15 cellular contexts compared by ENCODE assay signal in the genomic region with DNA sequence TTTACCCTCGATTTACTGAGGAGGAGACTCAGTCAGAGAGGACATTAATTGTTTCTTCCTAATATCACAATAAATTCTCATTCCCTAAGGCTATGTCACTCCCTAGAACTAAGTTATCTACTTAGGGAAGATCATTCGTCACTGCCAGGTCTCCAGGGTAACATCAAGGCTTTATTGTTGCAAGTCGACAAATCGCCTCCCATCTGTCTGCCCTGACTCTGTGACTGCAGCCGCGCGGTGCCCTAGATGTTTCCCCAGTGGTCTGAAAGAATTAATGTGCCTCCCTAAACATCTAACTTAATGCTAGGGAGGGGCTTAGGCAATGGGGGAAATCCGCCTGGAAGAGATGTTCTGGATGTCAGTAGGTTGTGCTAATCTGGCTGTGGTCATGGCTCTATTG.
DNase-seq lines count a peak whose midpoint lies in the region; ATAC-seq and TF ChIP-seq lines count a peak whose summit lies in the region.
"Had no signal": no experiment of that assay in that cellular context is flagged by ENCODE, and none has a peak within 500 bp of the region (broad histone marks: within the 10 kb centered on the region; RNA-seq: fewer than 3 reads in every experiment).

No MANE protein-coding gene starts in this region.

- no peaks in the 10 kb centered on the region for H3K9me3 Mint-ChIP-seq in endodermal cell
- peaks cover 3% of the 10 kb centered on the region for H3K9me3 Mint-ChIP-seq in stimulated activated memory B cell treated with anti-CD40 and anti-IgM and Interleukin-4, amounts not matched to agents 10 μg/mL and 1 μg/mL and 100 μg/mL, for 72 hours
- H3K9me3 Mint-ChIP-seq: CD4-positive, alpha-beta T cell had no signal

- H3K9me3 ChIP-seq in endodermal cell (ENCODE audit: control insufficient read depth, low read length), result no peaks in the 10 kb centered on the region

- H3K27ac ChIP-seq in endodermal cell (ENCODE audit: low read depth, low read length) (peak overlapping the region; percentile 13), dorsolateral prefrontal cortex (no peak overlapping the region)
- H3K27ac ChIP-seq: BLaER1 treated with 17β-estradiol and CSF1 and Interleukin-3, amounts not matched to agents 10 nM and 100 nM had no signal

- TF ChIP-seq CTCF in endodermal cell (conservative IDR thresholded peaks at IDR 0.05), result no peak
- no peak for TF ChIP-seq CTCF in dorsolateral prefrontal cortex (IDR thresholded peaks at IDR 0.05 in 54 of 56, conservative IDR thresholded peaks at IDR 0.05 in 2 of 56; ENCODE audit: low read depth in 1 of 56, partially characterized antibody in 56 of 56)

- ATAC-seq in stimulated activated memory B cell treated with anti-CD40 and anti-IgM and Interleukin-4, amounts not matched to agents 10 μg/mL and 1 μg/mL and 100 μg/mL, for 72 hours, result peak; percentile 7

- peaks cover 4% of the 10 kb centered on the region for H3K4me1 ChIP-seq in endodermal cell (ENCODE audit: control insufficient read depth, insufficient read depth, low read length)

- H3K27me3 ChIP-seq in endodermal cell (ENCODE audit: control insufficient read depth, insufficient read depth, low read length, poor library complexity, severe bottlenecking) (no peaks in the 10 kb centered on the region), dorsolateral prefrontal cortex (no peaks in the 10 kb centered on the region)
- H3K27me3 ChIP-seq: BLaER1 treated with 17β-estradiol and CSF1 and Interleukin-3, amounts not matched to agents 10 nM and 100 nM had no signal

- 69 to 88% methylated on average over 7 to 8 of the region's 8 CpGs for WGBS in endodermal cell (ENCODE audit: insufficient coverage in 1 of 2, insufficient read length in 1 of 2), 2 experiments

- intact Hi-C loops in dorsolateral prefrontal cortex (cut with DNase I), result no loop called here
- intact Hi-C loops in posterior cingulate gyrus (cut with DNase I), result no loop called here

- no peak overlapping the region for H3K27ac Mint-ChIP-seq in endodermal cell
- no peak overlapping the region for H3K27ac Mint-ChIP-seq in stimulated activated memory B cell treated with anti-CD40 and anti-IgM and Interleukin-4, amounts not matched to agents 10 μg/mL and 1 μg/mL and 100 μg/mL, for 72 hours
- H3K27ac Mint-ChIP-seq: CD4-positive, alpha-beta T cell; GM23338 had no signal

- H3K27me3 Mint-ChIP-seq in endodermal cell (ENCODE audit: insufficient read depth), result peaks cover 27% of the 10 kb centered on the region
- H3K27me3 Mint-ChIP-seq in stimulated activated memory B cell treated with anti-CD40 and anti-IgM and Interleukin-4, amounts not matched to agents 10 μg/mL and 1 μg/mL and 100 μg/mL, for 72 hours, result no peaks in the 10 kb centered on the region
- H3K27me3 Mint-ChIP-seq: CD4-positive, alpha-beta T cell had no signal

- H3K4me3 Mint-ChIP-seq in endodermal cell, result no peak overlapping the region
- H3K4me3 Mint-ChIP-seq in stimulated activated memory B cell treated with anti-CD40 and anti-IgM and Interleukin-4, amounts not matched to agents 10 μg/mL and 1 μg/mL and 100 μg/mL, for 72 hours, result no peak overlapping the region
- H3K4me3 Mint-ChIP-seq: CD4-positive, alpha-beta T cell; GM23338 had no signal

- peaks cover 10% of the 10 kb centered on the region for H3K4me1 Mint-ChIP-seq in endodermal cell
- H3K4me1 Mint-ChIP-seq in stimulated activated memory B cell treated with anti-CD40 and anti-IgM and Interleukin-4, amounts not matched to agents 10 μg/mL and 1 μg/mL and 100 μg/mL, for 72 hours, result no peaks in the 10 kb centered on the region

- no peak overlapping the region for H3K4me3 ChIP-seq in endodermal cell (ENCODE audit: low read length)
- H3K4me3 ChIP-seq in dorsolateral prefrontal cortex, result no peak overlapping the region
- H3K4me3 ChIP-seq: BLaER1 treated with 17β-estradiol and CSF1 and Interleukin-3, amounts not matched to agents 10 nM and 100 nM; GM23338 had no signal

- H3K9ac ChIP-seq in endodermal cell (ENCODE audit: extremely low read depth, low read length, poor library complexity, severe bottlenecking), result no peak overlapping the region
- H3K9ac ChIP-seq: BLaER1 treated with 17β-estradiol and CSF1 and Interleukin-3, amounts not matched to agents 10 nM and 100 nM had no signal

- DNase-seq in D341Med (ENCODE audit: low spot score), result peak; percentile 76
- DNase-seq in NCI-H69 (lab: John Stamatoyannopoulos, UW), result peak; percentile 80
- DNase-seq in endodermal cell, result no peak
- no peak for DNase-seq in dorsolateral prefrontal cortex
- no peak for DNase-seq in activated CD4-positive, alpha-beta T cell treated with anti-CD3 and anti-CD28 coated beads for 1 hour
- no peak for DNase-seq in posterior cingulate gyrus
- DNase-seq: 8988T; AML-193; CD4-positive, alpha-beta T cell; DND-41; GF-D8; H7 had no signal

- H3K36me3 Mint-ChIP-seq in endodermal cell (ENCODE audit: low read depth), result no peaks in the 10 kb centered on the region
- H3K36me3 Mint-ChIP-seq in stimulated activated memory B cell treated with anti-CD40 and anti-IgM and Interleukin-4, amounts not matched to agents 10 μg/mL and 1 μg/mL and 100 μg/mL, for 72 hours, result no peaks in the 10 kb centered on the region

- H3K36me3 ChIP-seq in endodermal cell (ENCODE audit: control insufficient read depth, insufficient read depth, low read length), result no peaks in the 10 kb centered on the region
- H3K36me3 ChIP-seq: BLaER1 treated with 17β-estradiol and CSF1 and Interleukin-3, amounts not matched to agents 10 nM and 100 nM had no signal

Comparison
In these comparisons a context has a peak if more than half of its experiments do, and no peak if none do; other contexts are left out.
1. DNase-seq: peak in D341Med (single experiment) and NCI-H69 (single experiment); none in endodermal cell (single experiment), dorsolateral prefrontal cortex (0 of 10), activated CD4-positive, alpha-beta T cell treated with anti-CD3 and anti-CD28 coated beads for 1 hour (single experiment) and posterior cingulate gyrus (0 of 10).